ENCODE assay signal across 19 cellular contexts in the genomic region with DNA sequence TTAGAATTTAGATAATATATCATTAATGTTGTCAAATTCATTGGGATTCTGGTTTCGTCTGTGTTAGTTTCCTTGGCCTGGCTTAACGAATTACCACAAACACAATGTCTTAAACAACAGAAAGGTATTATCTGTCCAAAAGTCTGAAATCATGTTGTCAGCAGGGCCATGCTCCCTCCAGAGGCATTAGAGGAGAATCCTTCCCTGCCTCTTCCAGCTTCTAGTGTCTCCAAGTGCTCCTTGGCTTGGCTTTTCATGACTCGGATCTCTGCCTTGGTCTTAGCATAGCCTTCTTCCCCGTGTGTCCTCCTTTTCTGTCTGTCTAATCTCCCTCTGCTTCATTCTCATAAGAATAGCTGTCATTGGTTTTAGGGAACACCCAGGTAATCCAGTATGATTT.
"Had no signal": no experiment of that assay in that cellular context is flagged by ENCODE, and none has a peak within 500 bp of the region (broad histone marks: within the 10 kb centered on the region; RNA-seq: fewer than 3 reads in every experiment).

No MANE protein-coding gene starts in this region.

- ATAC-seq: activated CD8-positive, alpha-beta T cell treated with anti-CD3 and anti-CD28 coated beads for 36 hours; naive thymus-derived CD8-positive, alpha-beta T cell; upper lobe of right lung had no signal

- H3K27me3 Mint-ChIP-seq: activated CD8-positive, alpha-beta T cell treated with anti-CD3 and anti-CD28 coated beads for 36 hours; activated naive CD8-positive, alpha-beta T cell treated with anti-CD3 and anti-CD28 coated beads, Interleukin-2, amount 10 ng/mL, durations not matched to agents 7 days and 5 days; activated T-cell treated with anti-CD3 and anti-CD28 coated beads, Interleukin-2, amount 50 U/mL, for 24 hours; dendritic cell treated with granulocyte-macrophage colony-stimulating factor and Interleukin-4, amounts not matched to agents 40 ng/mL and 50 ng/mL, for 4 days; naive thymus-derived CD8-positive, alpha-beta T cell had no signal

- H3K4me1 Mint-ChIP-seq: activated naive CD8-positive, alpha-beta T cell treated with anti-CD3 and anti-CD28 coated beads, Interleukin-2, amount 10 ng/mL, durations not matched to agents 7 days and 5 days; naive thymus-derived CD8-positive, alpha-beta T cell had no signal

- H3K4me3 ChIP-seq: cardiac muscle cell, upper lobe of right lung had no signal

- H3K4me1 ChIP-seq: upper lobe of right lung had no signal

- H3K27me3 ChIP-seq: cardiac muscle cell, upper lobe of right lung had no signal

- DNase-seq: activated CD4-positive, alpha-beta T cell treated with anti-CD3 and anti-CD28 coated beads for 48 hours; activated CD4-positive, CD25-positive, alpha-beta regulatory T cell; activated CD8-positive, alpha-beta T cell treated with anti-CD3 and anti-CD28 coated beads for 36 hours; activated naive CD4-positive, alpha-beta T cell treated with Interleukin-2 at 50 U/mL for 16 hours; activated naive CD8-positive, alpha-beta T cell treated with anti-CD3 and anti-CD28 coated beads, Interleukin-2, amount 10 ng/mL, durations not matched to agents 7 days and 5 days; activated T-cell treated with anti-CD3 and anti-CD28 coated beads, Interleukin-2, amount 50 U/mL, for 24 hours; amygdala; effector memory CD4-positive, alpha-beta T cell; naive thymus-derived CD8-positive, alpha-beta T cell; nucleus accumbens; posterior cingulate gyrus; stimulated activated CD4-positive, alpha-beta T cell treated with anti-CD3 and anti-CD28 coated beads, Interleukin-12 subunit alpha, Interleukin-12 subunit beta, amount 100 ng/mL, for 4 hours; stimulated activated CD4-positive, alpha-beta T cell treated with anti-CD3 and anti-CD28 coated beads, Interleukin-1b, Interleukin-23, amount 100 ng/mL, for 48 hours; stimulated activated CD8-positive, alpha-beta memory T cell treated with anti-CD3 and anti-CD28 coated beads, Interleukin-4, amount 100 ng/mL, for 48 hours; stimulated activated naive CD4-positive, alpha-beta T cell; upper lobe of right lung had no signal

- H3K4me3 Mint-ChIP-seq: activated CD8-positive, alpha-beta T cell treated with anti-CD3 and anti-CD28 coated beads for 36 hours; activated naive CD8-positive, alpha-beta T cell treated with anti-CD3 and anti-CD28 coated beads, Interleukin-2, amount 10 ng/mL, durations not matched to agents 7 days and 5 days; activated T-cell treated with anti-CD3 and anti-CD28 coated beads, Interleukin-2, amount 50 U/mL, for 24 hours; dendritic cell treated with granulocyte-macrophage colony-stimulating factor and Interleukin-4, amounts not matched to agents 40 ng/mL and 50 ng/mL, for 4 days; naive thymus-derived CD8-positive, alpha-beta T cell had no signal

- H3K9me3 ChIP-seq: upper lobe of right lung had no signal

- H3K27ac ChIP-seq: cardiac muscle cell, upper lobe of right lung had no signal

- H3K27ac Mint-ChIP-seq: activated CD8-positive, alpha-beta T cell treated with anti-CD3 and anti-CD28 coated beads for 36 hours; activated naive CD8-positive, alpha-beta T cell treated with anti-CD3 and anti-CD28 coated beads, Interleukin-2, amount 10 ng/mL, durations not matched to agents 7 days and 5 days; activated T-cell treated with anti-CD3 and anti-CD28 coated beads, Interleukin-2, amount 50 U/mL, for 24 hours; activated T-helper 2 cell treated with anti-CD3 and anti-CD28 coated beads, Interferon-gamma antibody, Interleukin-2, Interleukin-4, amounts not matched to agents 10 μg/mL and 5 μg/mL and 100 μg/mL, durations not matched to agents 14 hours and 24 hours and 36 hours; dendritic cell treated with granulocyte-macrophage colony-stimulating factor and Interleukin-4, amounts not matched to agents 40 ng/mL and 50 ng/mL, for 4 days; naive thymus-derived CD8-positive, alpha-beta T cell had no signal

- H3K36me3 ChIP-seq: cardiac muscle cell, upper lobe of right lung had no signal

- H3K36me3 Mint-ChIP-seq: activated naive CD8-positive, alpha-beta T cell treated with anti-CD3 and anti-CD28 coated beads, Interleukin-2, amount 10 ng/mL, durations not matched to agents 7 days and 5 days; naive thymus-derived CD8-positive, alpha-beta T cell had no signal

- H3K9me3 Mint-ChIP-seq: activated CD8-positive, alpha-beta T cell treated with anti-CD3 and anti-CD28 coated beads for 36 hours; activated naive CD8-positive, alpha-beta T cell treated with anti-CD3 and anti-CD28 coated beads, Interleukin-2, amount 10 ng/mL, durations not matched to agents 7 days and 5 days; activated T-cell treated with anti-CD3 and anti-CD28 coated beads, Interleukin-2, amount 50 U/mL, for 24 hours; activated T-helper 2 cell treated with anti-CD3 and anti-CD28 coated beads, Interferon-gamma antibody, Interleukin-2, Interleukin-4, amounts not matched to agents 10 μg/mL and 5 μg/mL and 100 μg/mL, durations not matched to agents 14 hours and 24 hours and 36 hours; dendritic cell treated with granulocyte-macrophage colony-stimulating factor and Interleukin-4, amounts not matched to agents 40 ng/mL and 50 ng/mL, for 4 days; naive thymus-derived CD8-positive, alpha-beta T cell had no signal
